13 cellular contexts compared by ENCODE assay signal in the genomic region with DNA sequence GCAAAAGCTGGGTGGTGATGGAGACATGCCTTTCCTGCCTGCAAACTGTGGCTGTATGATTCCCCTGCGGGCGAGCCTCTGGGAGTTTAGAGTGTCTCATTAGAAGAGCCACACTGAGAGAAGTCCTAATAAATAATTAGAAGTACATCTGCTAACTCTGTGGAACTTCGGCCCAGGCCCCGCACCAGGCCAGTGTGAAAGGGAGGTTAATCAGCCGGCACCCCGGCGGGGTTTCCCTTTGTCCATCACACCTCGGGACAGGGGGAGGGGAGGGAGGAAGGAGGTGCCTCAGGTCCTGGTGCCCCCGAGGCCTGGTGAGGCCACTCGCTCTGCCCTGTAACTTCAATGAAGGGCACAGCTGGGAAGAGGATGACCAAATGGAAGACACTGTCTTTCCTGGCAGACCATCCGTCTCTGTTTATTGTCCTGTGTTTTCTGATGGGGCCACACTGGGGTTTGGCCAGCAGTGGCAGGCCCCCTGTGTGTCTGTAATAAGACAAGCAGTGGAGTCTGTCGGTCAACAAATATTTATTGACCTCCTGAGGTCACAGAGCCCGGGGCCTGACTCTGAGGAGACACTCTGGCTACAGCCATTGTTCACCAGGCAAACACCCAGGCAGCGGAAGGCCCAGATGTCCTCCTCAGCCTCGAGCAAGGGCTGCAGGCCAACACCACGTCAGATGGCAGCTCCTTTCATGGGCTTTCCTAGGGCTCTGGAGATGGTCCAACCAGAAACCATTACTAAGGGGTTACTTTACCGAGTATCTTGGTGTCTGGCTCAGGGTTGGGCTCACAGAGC.
A peak's percentile ranks its signal among the peaks of the same experiment; 100 is the strongest.
DNase-seq lines count a peak whose midpoint lies in the region; ATAC-seq, FAIRE-seq and TF ChIP-seq lines count a peak whose summit lies in the region.
"Had no signal": no experiment of that assay in that cellular context is flagged by ENCODE, and none has a peak within 500 bp of the region (broad histone marks: within the 10 kb centered on the region; RNA-seq: fewer than 3 reads in every experiment).

No MANE protein-coding gene starts in this region.

- WGBS in K562 (ENCODE audit: insufficient coverage, low coverage, missing lambda C conversion rate) = 41% methylated on average over 17 of the region's 17 CpGs

- H3K36me3 Mint-ChIP-seq in activated naive CD4-positive, alpha-beta T cell treated with anti-CD3 and anti-CD28 coated beads, Interleukin-2, amount 10 ng/mL, durations not matched to agents 7 days and 5 days = no peaks in the 10 kb centered on the region
- H3K36me3 Mint-ChIP-seq: IgD-negative memory B cell had no signal

- no peak overlapping the region for H3K4me3 Mint-ChIP-seq in activated naive CD4-positive, alpha-beta T cell treated with anti-CD3 and anti-CD28 coated beads, Interleukin-2, amount 10 ng/mL, durations not matched to agents 7 days and 5 days
- H3K4me3 Mint-ChIP-seq: activated CD4-positive, alpha-beta T cell treated with anti-CD3 and anti-CD28 coated beads, Interleukin-2, amount 10 ng/mL, durations not matched to agents 24 days and 14 days; IgD-negative memory B cell had no signal

- in situ Hi-C loops in K562 (cut with MboI) = no loop called here

- H4K20me1 ChIP-seq in K562 (replicated peaks; ENCODE audit: control insufficient read depth, insufficient read depth, low read length) = no peaks in the 10 kb centered on the region

- peaks cover 5% of the 10 kb centered on the region for H3K27me3 Mint-ChIP-seq in activated naive CD4-positive, alpha-beta T cell treated with anti-CD3 and anti-CD28 coated beads, Interleukin-2, amount 10 ng/mL, durations not matched to agents 7 days and 5 days
- H3K27me3 Mint-ChIP-seq: activated CD4-positive, alpha-beta T cell treated with anti-CD3 and anti-CD28 coated beads, Interleukin-2, amount 10 ng/mL, durations not matched to agents 24 days and 14 days had no signal

- intact Hi-C loops in K562 (cut with micrococcal nuclease) = no loop called here

- H3K4me1 ChIP-seq in K562 (replicated peaks in 1 of 2; ENCODE audit: control insufficient read depth in 2 of 2, insufficient read depth in 2 of 2, low read length in 2 of 2) (peaks cover 7 to 25% of the 10 kb centered on the region in 2 experiments; a peak in 4 of 5 replicates), thoracic aorta (ENCODE audit: control insufficient read depth in 1 of 2, low read depth in 2 of 2) (peaks cover 0 to 12% of the 10 kb centered on the region in 2 donors)

- no peaks in the 10 kb centered on the region for H3K9me3 ChIP-seq in K562 (replicated peaks; ENCODE audit: control insufficient read depth, insufficient read depth, low read depth, low read length)
- no peaks in the 10 kb centered on the region for H3K9me3 ChIP-seq in thoracic aorta

- no peak for TF ChIP-seq POLR2A in K562 (conservative IDR thresholded peaks at IDR 0.05)

- H3K9me1 ChIP-seq in K562 (ENCODE audit: control insufficient read depth, insufficient read depth, low read length) = no peaks in the 10 kb centered on the region

- TF ChIP-seq RAD21 in K562 (CRISPR knock-in tag; conservative IDR thresholded peaks at IDR 0.05 in 1 of 2, IDR thresholded peaks at IDR 0.05 in 1 of 2) = no peak

- no TSS peak for BruUV-seq in K562 (replicated peaks; lab: Mats Ljungman, UMichigan)

- ATAC-seq in K562 = peak; percentile 13
- ATAC-seq in thoracic aorta (ENCODE audit: insufficient number of reproducible peaks, low FRiP score, low read depth) = no peak
- no peak for ATAC-seq in stimulated activated naive CD8-positive, alpha-beta T cell treated with anti-CD3 and anti-CD28 coated beads, Interleukin-15, Interleukin-2, amounts not matched to agents 100 U/mL and 50 U/mL, for 24 hours

- no peak for FAIRE-seq in K562 (lab: Jason Lieb, UNC)

- DNase-seq in NCI-H748 (lab: John Stamatoyannopoulos, UW; ENCODE audit: unreplicated experiment) (peak; percentile 7), NCI-H748 treated with DMSO at 0.1 percent for 48 hours (lab: John Stamatoyannopoulos, UW) (no peak), K562 (ENCODE audit: extremely low read depth in 1 of 4, low spot score in 3 of 4) (peak in 1 of 4 experiments; percentile 32), medulla oblongata (ENCODE audit: extremely low spot score) (peak; percentile 93), thoracic aorta (ENCODE audit: low spot score) (no peak), UCSD-AML1 (lab: John Stamatoyannopoulos, UW; ENCODE audit: unreplicated experiment) (no peak)
- no peak for DNase-seq in activated naive CD4-positive, alpha-beta T cell treated with anti-CD3 and anti-CD28 coated beads, Interleukin-2, amount 10 ng/mL, durations not matched to agents 7 days and 5 days
- DNase-seq in stimulated activated naive CD8-positive, alpha-beta T cell treated with anti-CD3 and anti-CD28 coated beads, Interleukin-15, Interleukin-2, amounts not matched to agents 100 U/mL and 50 U/mL, for 24 hours = no peak
- DNase-seq: 8988T; activated CD4-positive, alpha-beta T cell treated with anti-CD3 and anti-CD28 coated beads, Interleukin-2, amount 10 ng/mL, durations not matched to agents 24 days and 14 days; activated gamma-delta T cell; NCI-H1930 had no signal

- H2AFZ ChIP-seq in K562 (ENCODE audit: low read depth, low read length) = peak overlapping the region; percentile 87

- no peaks in the 10 kb centered on the region for H3K36me3 ChIP-seq in K562 (ENCODE audit: control insufficient read depth, insufficient read depth, low read length)
- H3K36me3 ChIP-seq in thoracic aorta = no peaks in the 10 kb centered on the region

- H3K79me2 ChIP-seq in K562 (ENCODE audit: control insufficient read depth, insufficient read depth, low read length) = no peaks in the 10 kb centered on the region

- H3K4me3 ChIP-seq in K562 (no peak overlapping the region), thoracic aorta (no peak overlapping the region)

- no peaks in the 10 kb centered on the region for H3K9me3 Mint-ChIP-seq in activated naive CD4-positive, alpha-beta T cell treated with anti-CD3 and anti-CD28 coated beads, Interleukin-2, amount 10 ng/mL, durations not matched to agents 7 days and 5 days
- H3K9me3 Mint-ChIP-seq: activated CD4-positive, alpha-beta T cell treated with anti-CD3 and anti-CD28 coated beads, Interleukin-2, amount 10 ng/mL, durations not matched to agents 24 days and 14 days; IgD-negative memory B cell had no signal

- TF ChIP-seq CTCF in K562 (IDR thresholded peaks at IDR 0.05 in 2 of 3, conservative IDR thresholded peaks at IDR 0.05 in 1 of 3; ENCODE audit: insufficient read depth in 2 of 3, low read depth in 1 of 3, low read length in 3 of 3) (no peak), thoracic aorta (IDR thresholded peaks at IDR 0.05) (no peak)

- H3K27ac Mint-ChIP-seq in activated naive CD4-positive, alpha-beta T cell treated with anti-CD3 and anti-CD28 coated beads, Interleukin-2, amount 10 ng/mL, durations not matched to agents 7 days and 5 days = no peak overlapping the region
- H3K27ac Mint-ChIP-seq: activated CD4-positive, alpha-beta T cell treated with anti-CD3 and anti-CD28 coated beads, Interleukin-2, amount 10 ng/mL, durations not matched to agents 24 days and 14 days; IgD-negative memory B cell had no signal

- H3K4me2 ChIP-seq in K562 (ENCODE audit: insufficient read depth, low read length) = peak overlapping the region; percentile 70; the same call in 1 of the 2 replicates

- TF ChIP-seq EP300 in K562 (IDR thresholded peaks at IDR 0.05; ENCODE audit: low read length) = no peak

- H3K9ac ChIP-seq in K562 (ENCODE audit: insufficient read depth in 1 of 2, low read depth in 2 of 2, low read length in 2 of 2) = no peak overlapping the region

- H3K4me1 Mint-ChIP-seq in activated naive CD4-positive, alpha-beta T cell treated with anti-CD3 and anti-CD28 coated beads, Interleukin-2, amount 10 ng/mL, durations not matched to agents 7 days and 5 days = peaks cover 13% of the 10 kb centered on the region

- H3K27me3 ChIP-seq in K562 (ENCODE audit: control insufficient read depth in 2 of 2, insufficient read depth in 2 of 2, low read length in 2 of 2) (peaks cover 9 to 33% of the 10 kb centered on the region in 2 experiments; a peak in 3 of 5 replicates), thoracic aorta (replicated peaks; ENCODE audit: insufficient read depth) (no peaks in the 10 kb centered on the region)

- H3K27ac ChIP-seq in K562 (ENCODE audit: extremely low read depth, low read depth, low read length) (no peak overlapping the region), thoracic aorta (peak overlapping the region; percentile 67 to 81)

- CTCF ChIA-PET in K562 (lab: Yijun Ruan, JAX; ENCODE audit: low intra/inter-chr PET ratio) = no interaction called here
- CTCF ChIA-PET in activated naive CD4-positive, alpha-beta T cell treated with anti-CD3 and anti-CD28 coated beads, Interleukin-2, amount 10 ng/mL, durations not matched to agents 7 days and 5 days (lab: Charles Lee) = interaction anchor here (1.5 kb wide), 1 partner anchor 15 kb away, joined by 3 read pairs; no protein-coding TSS in a partner anchor

- POLR2A ChIA-PET in K562 (lab: Yijun Ruan, JAX) = interaction anchor here (0.6 to 0.8 kb wide), 2 partner anchors 8 to 1423 kb away, joined by 3 to 4 read pairs; partner anchors contain the start of gene PGBD5

TF ChIP-seq in K562, 482 proteins besides CTCF, POLR2A, EP300 and RAD21:
- TF ChIP-seq ZNF79 (CRISPR knock-in tag; IDR thresholded peaks at IDR 0.05; ENCODE audit: low read depth) (no peak), SMARCB1 (IDR thresholded peaks at IDR 0.05; ENCODE audit: insufficient read length, low read depth) (no peak), NFIC (IDR thresholded peaks at IDR 0.05) (no peak), TBP (optimal IDR thresholded peaks at IDR 0.05; ENCODE audit: low read depth, low read length) (peak; percentile 6)

Comparison
In these comparisons a context has a peak if more than half of its experiments do, and no peak if none do; other contexts are left out.
1. DNase-seq: peak in NCI-H748 (single experiment) and medulla oblongata (single experiment); none in NCI-H748 treated with DMSO at 0.1 percent for 48 hours (single experiment), thoracic aorta (single experiment), activated naive CD4-positive, alpha-beta T cell treated with anti-CD3 and anti-CD28 coated beads, Interleukin-2, amount 10 ng/mL, durations not matched to agents 7 days and 5 days (single experiment), stimulated activated naive CD8-positive, alpha-beta T cell treated with anti-CD3 and anti-CD28 coated beads, Interleukin-15, Interleukin-2, amounts not matched to agents 100 U/mL and 50 U/mL, for 24 hours (single experiment) and UCSD-AML1 (single experiment).